14 cellular contexts compared by ENCODE assay signal in genomic region chr12:63978519-63978918, GRCh38.
DNase-seq lines count a peak whose midpoint lies in the region; ATAC-seq, FAIRE-seq and TF ChIP-seq lines count a peak whose summit lies in the region.
"Had no signal": no experiment of that assay in that cellular context is flagged by ENCODE, and none has a peak within 500 bp of the region (broad histone marks: within the 10 kb centered on the region; RNA-seq: fewer than 3 reads in every experiment).

No MANE protein-coding gene starts in this region.

- no peak overlapping the region for H2AFZ ChIP-seq in HepG2 (ENCODE audit: low read length)
- H2AFZ ChIP-seq in SK-N-SH (ENCODE audit: low read depth), result no peak overlapping the region

- H3F3A ChIP-seq in SK-N-SH (replicated peaks; ENCODE audit: insufficient read depth), result peaks cover 14% of the 10 kb centered on the region

- H3K9me3 ChIP-seq in HepG2 (ENCODE audit: low read length), result no peaks in the 10 kb centered on the region
- H3K9me3 ChIP-seq in right lobe of liver, result no peaks in the 10 kb centered on the region
- H3K9me3 ChIP-seq in SK-N-SH, result no peaks in the 10 kb centered on the region
- H3K9me3 ChIP-seq: adrenal gland, thoracic aorta had no signal

- POLR2A ChIA-PET in HepG2 (lab: Yijun Ruan, JAX) (no interaction called here), SK-N-SH (lab: Yijun Ruan, JAX) (no interaction called here)

- intact Hi-C loops in HepG2 (cut with micrococcal nuclease; ENCODE audit: unreplicated experiment) (no loop called here), right lobe of liver (cut with DNase I) (no loop called here)

- H3K79me2 ChIP-seq in HepG2 (ENCODE audit: insufficient read depth, low read length) (no peaks in the 10 kb centered on the region), SK-N-SH (ENCODE audit: insufficient read depth) (peaks cover 30% of the 10 kb centered on the region; the same call in 1 of the 2 replicates)

- H4K20me1 ChIP-seq in HepG2 (ENCODE audit: insufficient read depth, low read length) (no peaks in the 10 kb centered on the region), SK-N-SH (ENCODE audit: insufficient read depth) (no peaks in the 10 kb centered on the region)

- peak; percentile 4 for DNase-seq in HepG2 (ENCODE audit: low spot score)
- DNase-seq in right lobe of liver, result no peak
- no peak for DNase-seq in SK-N-SH
- peak; percentile 88 for DNase-seq in fibroblast of pulmonary artery (ENCODE audit: low read depth)
- no peak for DNase-seq in NCI-H2107 treated with DMSO at 0.1 percent for 48 hours (lab: John Stamatoyannopoulos, UW; ENCODE audit: unreplicated experiment)
- DNase-seq in stimulated activated CD4-positive, alpha-beta T cell treated with anti-CD3 and anti-CD28 coated beads, Interleukin-4, amount 100 ng/mL, for 1 hour, result no peak
- no peak for DNase-seq in erythroblast (lab: John Stamatoyannopoulos, UW)
- DNase-seq: activated CD8-positive, alpha-beta memory T cell treated with anti-CD3 and anti-CD28 coated beads, Interleukin-2, amount 50 U/mL, for 48 hours; adrenal gland; endodermal cell; NCI-H345 had no signal

- H3K4me2 ChIP-seq in HepG2 (ENCODE audit: low read depth, low read length) (no peak overlapping the region), SK-N-SH (no peak overlapping the region)

- CTCF ChIA-PET in HepG2 (lab: Yijun Ruan, JAX; ENCODE audit: low intra/inter-chr PET ratio, low total read pairs) (no interaction called here), SK-N-SH (lab: Yijun Ruan, JAX) (no interaction called here)

- H3K9ac ChIP-seq in HepG2 (ENCODE audit: insufficient read depth, low read depth, low read length), result no peak overlapping the region
- no peak overlapping the region for H3K9ac ChIP-seq in SK-N-SH

- 96% methylated on average over 1 of the region's 1 CpG for WGBS in HepG2 (ENCODE audit: low lambda C conversion rate)
- WGBS in right lobe of liver (ENCODE audit: insufficient coverage, low coverage, low lambda C conversion rate, missing lambda C conversion rate), result 82% methylated on average over 1 of the region's 1 CpG
- 3% methylated on average over 1 of the region's 1 CpG for WGBS in SK-N-SH (ENCODE audit: low lambda C conversion rate)

- TF ChIP-seq EP300 in HepG2 (IDR thresholded peaks at IDR 0.05; ENCODE audit: low read depth in 2 of 2, low read length in 2 of 2) (no peak), HepG2 (CRISPR knock-in tag; IDR thresholded peaks at IDR 0.05; ENCODE audit: borderline replicate concordance) (no peak), SK-N-SH (IDR thresholded peaks at IDR 0.05; ENCODE audit: borderline replicate concordance in 1 of 2, low read depth in 1 of 2, low read length in 1 of 2) (peak in 1 of 2 experiments; percentile 38; a peak in 1 of 4 replicates)

- TF ChIP-seq RAD21 in HepG2 (CRISPR knock-in tag; IDR thresholded peaks at IDR 0.05) (no peak), SK-N-SH (IDR thresholded peaks at IDR 0.05; ENCODE audit: low read length) (no peak)

- in situ Hi-C loops in HepG2 (cut with HindIII; ENCODE audit: extremely low pct_ligation_motif_present, low pct_unique_long_range_greater_than_20kb), result no loop called here

- no peak for FAIRE-seq in HepG2 (lab: Jason Lieb, UNC)

- no peaks in the 10 kb centered on the region for H3K9me2 ChIP-seq in SK-N-SH

- BruUV-seq in HepG2 (replicated peaks; lab: Mats Ljungman, UMichigan), result no TSS peak

- H3K27ac ChIP-seq in HepG2 (ENCODE audit: extremely low read length, insufficient read depth, low read length) (no peak overlapping the region), right lobe of liver (no peak overlapping the region), SK-N-SH (ENCODE audit: low read depth in 2 of 2, low read length in 1 of 2) (peak overlapping the region in 1 of 2 experiments; percentile 42; a peak in 1 of 4 replicates)
- H3K27ac ChIP-seq: adrenal gland, thoracic aorta had no signal

- TF ChIP-seq POLR2A in HepG2 (IDR thresholded peaks at IDR 0.05; ENCODE audit: insufficient read depth in 1 of 2, low read depth in 2 of 2, low read length in 2 of 2) (no peak), right lobe of liver (IDR thresholded peaks at IDR 0.05) (no peak), erythroblast (IDR thresholded peaks at IDR 0.05; ENCODE audit: low read length) (no peak)

- ATAC-seq in HepG2 (no peak), right lobe of liver (no peak), HG02981 (IDR thresholded peaks at IDR 0.05; ENCODE audit: unreplicated experiment) (no peak)
- ATAC-seq: Right ventricle myocardium inferior had no signal

- H3K27me3 ChIP-seq in HepG2 (ENCODE audit: control insufficient read depth in 1 of 2, insufficient read depth in 2 of 2, low read length in 2 of 2) (no peaks in the 10 kb centered on the region), right lobe of liver (no peaks in the 10 kb centered on the region), SK-N-SH (ENCODE audit: insufficient read depth) (no peaks in the 10 kb centered on the region)
- H3K27me3 ChIP-seq: adrenal gland had no signal

- H3K4me3 ChIP-seq in HepG2 (replicated peaks in 1 of 3; ENCODE audit: insufficient read depth in 1 of 3, low read depth in 2 of 3, low read length in 3 of 3) (no peak overlapping the region), right lobe of liver (no peak overlapping the region), SK-N-SH (ENCODE audit: low read depth in 2 of 2, low read length in 1 of 2) (no peak overlapping the region), fibroblast of pulmonary artery (replicated peaks; ENCODE audit: low read depth, low read length) (no peak overlapping the region)
- H3K4me3 ChIP-seq: adrenal gland, thoracic aorta had no signal

- H3K4me1 ChIP-seq in HepG2 (ENCODE audit: insufficient read depth, low read length), result no peaks in the 10 kb centered on the region
- H3K4me1 ChIP-seq in right lobe of liver, result no peaks in the 10 kb centered on the region
- no peaks in the 10 kb centered on the region; a peak in 2 of 4 replicates for H3K4me1 ChIP-seq in SK-N-SH (ENCODE audit: control insufficient read depth in 1 of 2, insufficient read depth in 2 of 2, low read depth in 1 of 2, low read length in 1 of 2)

- H3K36me3 ChIP-seq in HepG2 (replicated peaks in 1 of 2; ENCODE audit: control insufficient read depth in 1 of 2, insufficient read depth in 2 of 2, low read length in 2 of 2) (no peaks in the 10 kb centered on the region), right lobe of liver (no peaks in the 10 kb centered on the region), SK-N-SH (replicated peaks in 1 of 2; ENCODE audit: control insufficient read depth in 1 of 2, insufficient read depth in 2 of 2, low read length in 1 of 2) (no peaks in the 10 kb centered on the region)
- H3K36me3 ChIP-seq: adrenal gland, thoracic aorta had no signal

- TF ChIP-seq CTCF in HepG2 (CRISPR knock-in tag; IDR thresholded peaks at IDR 0.05) (no peak), right lobe of liver (IDR thresholded peaks at IDR 0.05) (no peak), SK-N-SH (IDR thresholded peaks at IDR 0.05) (no peak), fibroblast of pulmonary artery (IDR thresholded peaks at IDR 0.05; ENCODE audit: low read length, missing control alignments) (no peak)

TF ChIP-seq in HepG2, 621 proteins besides CTCF, POLR2A, EP300 and RAD21 (continues in another document):
- TF ChIP-seq E2F1 (CRISPR knock-in tag; IDR thresholded peaks at IDR 0.05) (no peak), THAP7 (CRISPR knock-in tag; IDR thresholded peaks at IDR 0.05) (no peak), ZNF232 (CRISPR knock-in tag; IDR thresholded peaks at IDR 0.05; ENCODE audit: borderline replicate concordance) (no peak)

TF ChIP-seq in SK-N-SH, 30 proteins besides CTCF, POLR2A, EP300 and RAD21 (continues in another document):
- TF ChIP-seq EZH2phosphoT487 (IDR thresholded peaks at IDR 0.05; ENCODE audit: borderline replicate concordance, low read depth), result no peak
- no peak for TF ChIP-seq FOXJ3 (CRISPR knock-in tag; IDR thresholded peaks at IDR 0.05)
- no peak for TF ChIP-seq USF2 (IDR thresholded peaks at IDR 0.05; ENCODE audit: borderline replicate concordance, low read depth, low read length)
- no peak for TF ChIP-seq IRF3 (IDR thresholded peaks at IDR 0.05; ENCODE audit: low read depth, low read length)
- TF ChIP-seq NFIC (IDR thresholded peaks at IDR 0.05; ENCODE audit: borderline replicate concordance), result peak; percentile 38; the same call in 1 of the 2 replicates
- TF ChIP-seq ZBTB33 (IDR thresholded peaks at IDR 0.05; ENCODE audit: borderline replicate concordance, low read depth), result no peak
- no peak for TF ChIP-seq YY1 (IDR thresholded peaks at IDR 0.05; ENCODE audit: low read depth)
- TF ChIP-seq MEF2A (IDR thresholded peaks at IDR 0.05; ENCODE audit: borderline replicate concordance, low read depth), result peak; percentile 54; the same call in 1 of the 2 replicates
- TF ChIP-seq TCF12 (IDR thresholded peaks at IDR 0.05), result peak; percentile 55

Comparison
In these comparisons a context has a peak if more than half of its experiments do, and no peak if none do; other contexts are left out.
1. DNase-seq: peak in HepG2 (single experiment) and fibroblast of pulmonary artery (single experiment); none in right lobe of liver (0 of 3), SK-N-SH (single experiment), NCI-H2107 treated with DMSO at 0.1 percent for 48 hours (single experiment), stimulated activated CD4-positive, alpha-beta T cell treated with anti-CD3 and anti-CD28 coated beads, Interleukin-4, amount 100 ng/mL, for 1 hour (single experiment) and erythroblast (0 of 2).
2. Of the 25 proteins assayed by ChIP-seq in both HepG2 and SK-N-SH: peak only in HepG2: none; only in SK-N-SH: FOSL2, JUND, NFIC and TCF12; in both: none; in neither: 20; mixed calls (peak in some experiments, not most) for 1.